In genomic region chr22:24938741-24939341, GRCh38 we compare ENCODE assay signal across 9 cellular contexts. TPM values are rescaled to one million over a fixed set of nuclear protein-coding genes. Genes with fewer than 3 reads are reported as not detected.
DNase-seq lines count a peak whose midpoint lies in the region; ATAC-seq, FAIRE-seq and TF ChIP-seq lines count a peak whose summit lies in the region.
"Had no signal": no experiment of that assay in that cellular context is flagged by ENCODE, and none has a peak within 500 bp of the region (broad histone marks: within the 10 kb centered on the region; RNA-seq: fewer than 3 reads in every experiment).

No MANE protein-coding gene starts in this region.

- H4K91ac ChIP-seq in trophoblast cell (ENCODE audit: low read depth, low read length) = no peak overlapping the region

- no peaks in the 10 kb centered on the region for H3K79me1 ChIP-seq in trophoblast cell (ENCODE audit: low read length)

- no peak overlapping the region for H2BK12ac ChIP-seq in trophoblast cell (ENCODE audit: low read length)

- H3K9me3 ChIP-seq in WERI-Rb-1 (ENCODE audit: severe bottlenecking) = no peaks in the 10 kb centered on the region
- H3K9me3 ChIP-seq in fibroblast of lung (ENCODE audit: control insufficient read depth, insufficient read depth, low read depth, low read length) = no peaks in the 10 kb centered on the region
- no peaks in the 10 kb centered on the region for H3K9me3 ChIP-seq in trophoblast cell (ENCODE audit: insufficient read depth, low read depth, low read length)

- TF ChIP-seq CTCF in WERI-Rb-1 (IDR thresholded peaks at IDR 0.05; ENCODE audit: low read depth, low read length) (peak; percentile 69), fibroblast of lung (conservative IDR thresholded peaks at IDR 0.05 in 1 of 2, IDR thresholded peaks at IDR 0.05 in 1 of 2; ENCODE audit: low read depth in 1 of 2, low read length in 2 of 2) (peak; percentile 68 to 77)

- H3K4me1 Mint-ChIP-seq in activated T-helper 17 cell treated with anti-CD3 and anti-CD28 coated beads, Interleukin-2, amount 50 U/mL, for 72 hours = no peaks in the 10 kb centered on the region

- H3K4ac ChIP-seq in trophoblast cell (ENCODE audit: low read depth, low read length) = no peak overlapping the region

- no peak overlapping the region for H2BK5ac ChIP-seq in trophoblast cell (ENCODE audit: low read depth, low read length, poor library complexity)

- H3K79me2 ChIP-seq in fibroblast of lung (ENCODE audit: control insufficient read depth, insufficient read depth, low read length) (no peaks in the 10 kb centered on the region), trophoblast cell (ENCODE audit: control insufficient read depth, insufficient read depth, low read length, poor library complexity) (no peaks in the 10 kb centered on the region)

- peak; percentile 83 for FAIRE-seq in G401.6 (lab: Jason Lieb, UNC)

- H3K36me3 Mint-ChIP-seq in activated T-helper 17 cell treated with anti-CD3 and anti-CD28 coated beads, Interleukin-2, amount 50 U/mL, for 72 hours (ENCODE audit: low read depth) = no peaks in the 10 kb centered on the region

- no peaks in the 10 kb centered on the region for H3K4me1 ChIP-seq in fibroblast of lung (ENCODE audit: control insufficient read depth, extremely low read depth, insufficient read depth, low read length)
- H3K4me1 ChIP-seq in trophoblast cell (ENCODE audit: control insufficient read depth in 1 of 2, insufficient read depth in 2 of 2, low read length in 2 of 2) = no peaks in the 10 kb centered on the region

- no peak for ATAC-seq in GM21515 (IDR thresholded peaks at IDR 0.05; ENCODE audit: unreplicated experiment)
- ATAC-seq in activated T-helper 17 cell treated with anti-CD3 and anti-CD28 coated beads, Interleukin-2, amount 50 U/mL, for 72 hours (replicated peaks) = no peak

- H3K9ac ChIP-seq in fibroblast of lung (ENCODE audit: insufficient read depth, low read length) (no peak overlapping the region), trophoblast cell (ENCODE audit: low read length) (no peak overlapping the region)

- H3K4me2 ChIP-seq in fibroblast of lung (ENCODE audit: extremely low read depth, insufficient read depth, low read length) = no peak overlapping the region
- no peak overlapping the region for H3K4me2 ChIP-seq in trophoblast cell (ENCODE audit: low read length)

- no peaks in the 10 kb centered on the region for H3K9me3 Mint-ChIP-seq in activated T-helper 17 cell treated with anti-CD3 and anti-CD28 coated beads, Interleukin-2, amount 50 U/mL, for 72 hours

- H3K27ac ChIP-seq in WERI-Rb-1 (no peak overlapping the region), fibroblast of lung (ENCODE audit: insufficient read depth, low read length) (no peak overlapping the region), trophoblast cell (ENCODE audit: low read depth, low read length) (no peak overlapping the region)

- H3K27me3 ChIP-seq in WERI-Rb-1 (ENCODE audit: insufficient read depth, low read depth, severe bottlenecking) (no peaks in the 10 kb centered on the region), fibroblast of lung (ENCODE audit: control insufficient read depth, insufficient read depth, low read length) (no peaks in the 10 kb centered on the region), trophoblast cell (ENCODE audit: insufficient read depth, low read length) (peaks cover 4% of the 10 kb centered on the region)

- H3K4me3 Mint-ChIP-seq in activated T-helper 17 cell treated with anti-CD3 and anti-CD28 coated beads, Interleukin-2, amount 50 U/mL, for 72 hours = no peak overlapping the region

- no peak overlapping the region for H3K23ac ChIP-seq in trophoblast cell (ENCODE audit: low read length)

- no peak overlapping the region for H3K27ac Mint-ChIP-seq in activated T-helper 17 cell treated with anti-CD3 and anti-CD28 coated beads, Interleukin-2, amount 50 U/mL, for 72 hours

- H2AFZ ChIP-seq in fibroblast of lung (ENCODE audit: low read length) = no peak overlapping the region
- no peak overlapping the region for H2AFZ ChIP-seq in trophoblast cell (ENCODE audit: insufficient read depth, low read length, poor library complexity)

- no peak overlapping the region for H3K18ac ChIP-seq in trophoblast cell (ENCODE audit: low read length)

- DNase-seq in AG08395 (ENCODE audit: low spot score) (peak; percentile 52), NCI-H1694 treated with DMSO at 0.1 percent for 48 hours (lab: John Stamatoyannopoulos, UW) (peak; percentile 49), WERI-Rb-1 (peak; percentile 40), fibroblast of lung (ENCODE audit: low read depth in 2 of 2) (peak; percentile 25 to 46), trophoblast cell (peak; percentile 22 to 85)

- no peaks in the 10 kb centered on the region for H4K20me1 ChIP-seq in fibroblast of lung (ENCODE audit: control insufficient read depth, extremely low read depth, insufficient read depth, low read length)

- H4K12ac ChIP-seq in trophoblast cell (ENCODE audit: low read depth, low read length) = no peak overlapping the region

- WGBS in trophoblast cell (ENCODE audit: extremely low coverage, insufficient coverage, insufficient read length) = no CpG with 5 or more reads among the region's 11 CpGs

- H3K36me3 ChIP-seq in WERI-Rb-1 (no peaks in the 10 kb centered on the region), fibroblast of lung (ENCODE audit: control insufficient read depth, insufficient read depth, low read length) (no peaks in the 10 kb centered on the region), trophoblast cell (ENCODE audit: control insufficient read depth in 1 of 2, insufficient read depth in 2 of 2, low read length in 2 of 2) (no peaks in the 10 kb centered on the region)

- no peak overlapping the region for H4K8ac ChIP-seq in trophoblast cell (ENCODE audit: low read depth, low read length)

- no peak overlapping the region for H2AK5ac ChIP-seq in trophoblast cell (ENCODE audit: low read length)

- peaks cover 5% of the 10 kb centered on the region for H3K27me3 Mint-ChIP-seq in activated T-helper 17 cell treated with anti-CD3 and anti-CD28 coated beads, Interleukin-2, amount 50 U/mL, for 72 hours

- H3K4me3 ChIP-seq in WERI-Rb-1 (ENCODE audit: low read depth, low read length) (no peak overlapping the region), fibroblast of lung (replicated peaks in 1 of 4; ENCODE audit: control extremely low read depth in 1 of 4, insufficient read depth in 1 of 4, low read depth in 3 of 4, low read length in 4 of 4) (no peak overlapping the region), trophoblast cell (ENCODE audit: low read depth, low read length) (no peak overlapping the region)

- H2BK120ac ChIP-seq in trophoblast cell (ENCODE audit: insufficient read depth, low read length, poor library complexity) = no peak overlapping the region

- no peak overlapping the region for H3K14ac ChIP-seq in trophoblast cell (ENCODE audit: low read length)

RNA-seq across cellular contexts. Expression of gene LHFPL7, which starts 7.7 kb away (rescaled TPM):
- total RNA-seq in fibroblast of lung = not detected in 2 replicates
- polyA plus RNA-seq in fibroblast of lung = not detected in 2 replicates
- not detected in 2 replicates for polyA plus RNA-seq in fibroblast of lung (2012)
- polyA minus RNA-seq in fibroblast of lung (ENCODE audit: low replicate concordance) = not detected in 2 replicates
- not detected in 2 replicates for polyA plus RNA-seq in trophoblast cell (2013)
- total RNA-seq in activated T-helper 17 cell treated with anti-CD3 and anti-CD28 coated beads, Interleukin-2, amount 50 U/mL, for 72 hours = not detected
- total RNA-seq: temporal lobe had no signal

RNA-seq across cellular contexts. Expression of gene KIAA1671, which starts 13.7 kb away (rescaled TPM):
- total RNA-seq in fibroblast of lung = 0.77 and 1.3 TPM in 2 replicates
- polyA plus RNA-seq in fibroblast of lung = 0.34 and 0.69 TPM in 2 replicates
- 0.40 and 0.60 TPM in 2 replicates for polyA plus RNA-seq in fibroblast of lung (2012)
- 0.74 and 1.1 TPM in 2 replicates for polyA minus RNA-seq in fibroblast of lung (ENCODE audit: low replicate concordance)
- polyA plus RNA-seq in trophoblast cell (2013) = 23.1 and 23.4 TPM in 2 replicates
- total RNA-seq in activated T-helper 17 cell treated with anti-CD3 and anti-CD28 coated beads, Interleukin-2, amount 50 U/mL, for 72 hours = 1 to 10 TPM; 5.9 to 6.0 TPM
